8 cellular contexts compared by ENCODE assay signal in genomic region chr1:200409203-200409760, GRCh38. TPM values are rescaled to one million over a fixed set of nuclear protein-coding genes. Genes with fewer than 3 reads are reported as not detected.
DNase-seq lines count a peak whose midpoint lies in the region; ATAC-seq and TF ChIP-seq lines count a peak whose summit lies in the region.

No MANE protein-coding gene starts in this region.

- peaks cover 9% of the 10 kb centered on the region; the same call in 1 of the 2 replicates for H3F3A ChIP-seq in MM.1S (ENCODE audit: insufficient read depth, low read length)

- H3K9ac ChIP-seq in MM.1S (ENCODE audit: low read length) = peak overlapping the region; percentile 81

- H3K4me3 ChIP-seq in MM.1S (ENCODE audit: low read length) (peak overlapping the region; percentile 99), left ventricle myocardium inferior (peak overlapping the region; percentile 95), sigmoid colon (peak overlapping the region; percentile 84 to 99 (median 94))

- peaks cover 53% of the 10 kb centered on the region for H3K4me1 Mint-ChIP-seq in activated naive CD4-positive, alpha-beta T cell treated with anti-CD3 and anti-CD28 coated beads for 36 hours (ENCODE audit: low read depth)

- H3K36me3 ChIP-seq in MM.1S (replicated peaks; ENCODE audit: insufficient read depth, low read length) = 0 out of 2 replicates have a peak, but pooled peaks cover 4% of the 10 kb centered on the region
- peaks cover 18% of the 10 kb centered on the region for H3K36me3 ChIP-seq in left ventricle myocardium inferior
- peaks cover 0 to 5% (median 0%) of the 10 kb centered on the region in 4 donors for H3K36me3 ChIP-seq in sigmoid colon

- DNase-seq in DMS53 treated with DMSO at 0.1 percent for 48 hours (lab: John Stamatoyannopoulos, UW; ENCODE audit: unreplicated experiment) = peak; percentile 32
- peak; percentile 28 for DNase-seq in MM.1S
- peak; percentile 51 for DNase-seq in activated naive CD4-positive, alpha-beta T cell treated with anti-CD3 and anti-CD28 coated beads for 36 hours
- peak; percentile 30 for DNase-seq in left ventricle myocardium inferior
- DNase-seq in sigmoid colon = peak; percentile 74
- DNase-seq in G401 (ENCODE audit: low spot score) = no peak
- no peak for DNase-seq in central memory CD4-positive, alpha-beta T cell

- in situ Hi-C loops in G401 (cut with HindIII; ENCODE audit: low sequenced_read_pairs) = no loop called here

- H3K27ac ChIP-seq in MM.1S (ENCODE audit: low read length) (peak overlapping the region; percentile 21; the same call in 1 of the 2 replicates), left ventricle myocardium inferior (replicated peaks) (peak overlapping the region; percentile 91), sigmoid colon (peak overlapping the region; percentile 89 to 95 (median 94))

- 3% methylated on average over 41 of the region's 41 CpGs for WGBS in sigmoid colon, 2 donors

- peak overlapping the region; percentile 68 for H3K4me2 ChIP-seq in MM.1S (ENCODE audit: low read depth, low read length)

- CTCF ChIA-PET in activated naive CD4-positive, alpha-beta T cell treated with anti-CD3 and anti-CD28 coated beads for 36 hours (lab: Charles Lee) = no interaction called here

- peak overlapping the region; percentile 95 for H2AFZ ChIP-seq in MM.1S (ENCODE audit: low read length)

- no peaks in the 10 kb centered on the region for H3K9me3 Mint-ChIP-seq in activated naive CD4-positive, alpha-beta T cell treated with anti-CD3 and anti-CD28 coated beads for 36 hours

- H3K9me2 ChIP-seq in MM.1S (replicated peaks; ENCODE audit: insufficient read depth, low read length) = no peaks in the 10 kb centered on the region

- H3K27me3 ChIP-seq in MM.1S (replicated peaks; ENCODE audit: insufficient read depth, low read length) (no peaks in the 10 kb centered on the region), left ventricle myocardium inferior (ENCODE audit: low read depth) (no peaks in the 10 kb centered on the region), sigmoid colon (no peaks in the 10 kb centered on the region)

- H3K27me3 Mint-ChIP-seq in activated naive CD4-positive, alpha-beta T cell treated with anti-CD3 and anti-CD28 coated beads for 36 hours (ENCODE audit: low read depth) = no peaks in the 10 kb centered on the region

- H3K4me1 ChIP-seq in MM.1S (ENCODE audit: low read length) = 0 out of 2 replicates have a peak, but pooled peaks cover 17% of the 10 kb centered on the region
- H3K4me1 ChIP-seq in left ventricle myocardium inferior = peaks cover 57% of the 10 kb centered on the region
- peaks cover 0 to 55% (median 45%) of the 10 kb centered on the region in 4 donors for H3K4me1 ChIP-seq in sigmoid colon

- no peaks in the 10 kb centered on the region for H4K20me1 ChIP-seq in MM.1S (ENCODE audit: insufficient read depth, low read length)

- peak overlapping the region; percentile 93 for H3K27ac Mint-ChIP-seq in activated naive CD4-positive, alpha-beta T cell treated with anti-CD3 and anti-CD28 coated beads for 36 hours

- TF ChIP-seq CTCF in MM.1S (IDR thresholded peaks at IDR 0.05; ENCODE audit: low read length) (no peak), left ventricle myocardium inferior (IDR thresholded peaks at IDR 0.05; ENCODE audit: borderline replicate concordance) (no peak), sigmoid colon (IDR thresholded peaks at IDR 0.05) (no peak)

- peak overlapping the region; percentile 96 for H3K4me3 Mint-ChIP-seq in activated naive CD4-positive, alpha-beta T cell treated with anti-CD3 and anti-CD28 coated beads for 36 hours

- TF ChIP-seq POLR2A in sigmoid colon (IDR thresholded peaks at IDR 0.05) = no peak

- H3K79me2 ChIP-seq in MM.1S (ENCODE audit: low read length) = peaks cover 47% of the 10 kb centered on the region

- intact Hi-C loops in activated naive CD4-positive, alpha-beta T cell treated with anti-CD3 and anti-CD28 coated beads for 36 hours (cut with micrococcal nuclease) = no loop called here
- intact Hi-C loops in left ventricle myocardium inferior (cut with micrococcal nuclease) = no loop called here
- intact Hi-C loops in sigmoid colon (cut with DNase I) = loop anchor here (5.0 kb wide), 1 partner anchor 42 kb away; no protein-coding TSS in a partner anchor

- ATAC-seq in GM21619 (IDR thresholded peaks at IDR 0.05; ENCODE audit: unreplicated experiment) = peak; percentile 25

- H3K9me3 ChIP-seq in MM.1S (replicated peaks; ENCODE audit: insufficient read depth, low read length) (no peaks in the 10 kb centered on the region), left ventricle myocardium inferior (replicated peaks) (no peaks in the 10 kb centered on the region), sigmoid colon (no peaks in the 10 kb centered on the region)

- H3K36me3 Mint-ChIP-seq in activated naive CD4-positive, alpha-beta T cell treated with anti-CD3 and anti-CD28 coated beads for 36 hours (ENCODE audit: low read depth) = peaks cover 37% of the 10 kb centered on the region

- TF ChIP-seq EP300 in sigmoid colon (IDR thresholded peaks at IDR 0.05) = no peak

RNA-seq across cellular contexts. Expression of gene ZNF281, which starts 0.6 kb away (rescaled TPM):
- total RNA-seq in activated naive CD4-positive, alpha-beta T cell treated with anti-CD3 and anti-CD28 coated beads for 36 hours = 1 to 10 TPM; 6.4 to 7.5 TPM
- total RNA-seq in left ventricle myocardium inferior (8.3 TPM), sigmoid colon (10 to 100 TPM; 13.2 to 16.4 (median 15.3) TPM)
- 1 to 10 TPM; 2.1 to 4.8 (median 2.4) TPM for polyA plus RNA-seq in sigmoid colon
- total RNA-seq in G401 (2014; rRNA removed; shearing (Covaris generic)) = 15.0 and 20.5 TPM in 2 replicates

Comparison
In these comparisons a context has a peak if more than half of its experiments do, and no peak if none do; other contexts are left out.
1. DNase-seq: peak in DMS53 treated with DMSO at 0.1 percent for 48 hours (single experiment), MM.1S (single experiment), activated naive CD4-positive, alpha-beta T cell treated with anti-CD3 and anti-CD28 coated beads for 36 hours (single experiment), left ventricle myocardium inferior (single experiment) and sigmoid colon (single experiment); none in G401 (single experiment) and central memory CD4-positive, alpha-beta T cell (single experiment).
2. H3K27ac ChIP-seq: peak in every context shown above with its lines; median percentile 94 in sigmoid colon; 91 in left ventricle myocardium inferior; 21 in MM.1S.
3. Peak in every context shown above with its lines, with median percentiles within 50 percentile points of each other: H3K4me3 ChIP-seq.